ENCODE assay signal across 8 cellular contexts in the genomic region with DNA sequence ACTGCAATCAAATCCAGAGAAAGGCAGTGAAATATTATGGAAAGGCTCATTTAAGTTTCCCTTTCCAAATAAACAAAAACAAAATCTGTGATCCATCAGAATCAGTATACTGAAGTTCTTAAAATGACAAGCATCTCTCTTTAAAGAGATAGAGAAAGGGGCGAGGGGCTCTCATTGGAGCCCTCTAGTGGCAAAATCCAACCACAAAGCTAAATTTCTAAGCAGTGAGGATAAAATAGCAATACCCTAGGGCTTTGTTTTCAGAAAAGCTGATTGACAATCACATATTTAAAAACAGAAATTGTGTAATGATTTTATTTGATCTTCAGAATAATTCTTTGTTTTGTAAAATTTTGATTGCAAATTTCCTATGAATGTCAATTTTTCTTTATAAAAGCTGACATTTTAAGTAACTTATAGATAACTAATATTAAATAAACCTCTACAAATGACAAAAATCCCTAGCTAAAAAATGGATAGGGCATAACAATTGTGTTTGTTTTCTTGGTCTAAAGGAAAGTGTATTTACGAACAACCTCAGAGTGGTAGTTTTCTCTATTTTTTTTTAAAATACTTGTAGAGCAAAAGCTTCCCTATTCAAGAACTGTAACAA.
A peak's percentile ranks its signal among the peaks of the same experiment; 100 is the strongest.
DNase-seq lines count a peak whose midpoint lies in the region; ATAC-seq, FAIRE-seq and TF ChIP-seq lines count a peak whose summit lies in the region.

No MANE protein-coding gene starts in this region.

- no peak for TF ChIP-seq POLR2A in A549 (IDR thresholded peaks at IDR 0.05; ENCODE audit: low read length)

- TF ChIP-seq RAD21 in A549 (conservative IDR thresholded peaks at IDR 0.05 in 1 of 2, IDR thresholded peaks at IDR 0.05 in 1 of 2) (peak; percentile 56 to 57), liver (IDR thresholded peaks at IDR 0.05) (peak; percentile 69 to 70)

- no peak for FAIRE-seq in A549 (lab: Jason Lieb, UNC)

- POLR2A ChIA-PET in A549 (lab: Yijun Ruan, JAX), result interaction anchor here (0.9 kb wide), 1 partner anchor 310 kb away, joined by 3 read pairs; the partner anchor contains the start of gene ZNHIT6
- POLR2A ChIA-PET in HEK293T (lab: Yijun Ruan, JAX), result no interaction called here

- H3K4me3 ChIP-seq in A549 (no peak overlapping the region), liver (ENCODE audit: low read depth in 1 of 3, low read length in 3 of 3) (no peak overlapping the region)

- peak; percentile 47 to 69; a peak in 4 of 6 replicates for ATAC-seq in A549

- H3K27ac ChIP-seq in A549 (no peak overlapping the region), liver (ENCODE audit: low read depth in 1 of 2, low read length in 2 of 2) (no peak overlapping the region)

- TF ChIP-seq EP300 in A549 (IDR thresholded peaks at IDR 0.05), result no peak

- no peak overlapping the region for H3K9ac ChIP-seq in liver (ENCODE audit: low read depth in 1 of 2, low read length in 2 of 2)

- no peaks in the 10 kb centered on the region for H3K27me3 ChIP-seq in liver (ENCODE audit: control insufficient read depth in 4 of 4, insufficient read depth in 4 of 4, low read length in 3 of 4)

- H3K9me3 ChIP-seq in A549, result no peaks in the 10 kb centered on the region
- no peaks in the 10 kb centered on the region for H3K9me3 ChIP-seq in liver (ENCODE audit: control insufficient read depth in 4 of 4, low read length in 3 of 4)

- peak; percentile 68 for TF ChIP-seq CTCF in A549 (IDR thresholded peaks at IDR 0.05)
- peak; percentile 47 for TF ChIP-seq CTCF in liver (IDR thresholded peaks at IDR 0.05; ENCODE audit: low read depth, low read length, missing input control)

- H3K4me1 ChIP-seq in A549 (no peaks in the 10 kb centered on the region), liver (ENCODE audit: control insufficient read depth in 4 of 4, insufficient read depth in 4 of 4, low read length in 3 of 4) (no peaks in the 10 kb centered on the region)

- no peaks in the 10 kb centered on the region for H3K36me3 ChIP-seq in liver (ENCODE audit: control insufficient read depth in 4 of 4, insufficient read depth in 3 of 4, low read depth in 1 of 4, low read length in 3 of 4)

- 12% methylated on average over 2 of the region's 2 CpGs for whole genome bisulfite sequencing in A549 (ENCODE audit: missing lambda C conversion rate)
- WGBS in liver, result 24% methylated on average over 2 of the region's 2 CpGs

- peak; percentile 9 to 20 for DNase-seq in A549 (ENCODE audit: low read depth in 1 of 2, low spot score in 1 of 2)
- DNase-seq in ELF-1 (ENCODE audit: low read depth, low spot score), result peak; percentile 65
- DNase-seq in HEK293T (ENCODE audit: extremely low spot score), result peak; percentile 39
- peak; percentile 27 for DNase-seq in NCI-H1092 treated with DMSO at 0.1 percent for 48 hours (lab: John Stamatoyannopoulos, UW)
- peak; percentile 56 for DNase-seq in astrocyte of the hippocampus (ENCODE audit: low read depth, low spot score)
- no peak for DNase-seq in islet precursor cell
- DNase-seq in GOT3 (lab: John Stamatoyannopoulos, UW), result no peak

- CTCF ChIA-PET in A549 (lab: Yijun Ruan, JAX) (interaction anchor here (0.6 to 2.2 kb wide), 14 partner anchors 9 to 618 kb away, joined by 3 to 9 read pairs (median 4); partner anchors contain the start of gene ZNHIT6), HEK293T (lab: Yijun Ruan, JAX) (interaction anchor here (0.6 to 1.5 kb wide), 6 partner anchors 11 to 251 kb away, joined by 3 to 6 read pairs (median 4); no protein-coding TSS in a partner anchor)

- H3K4me2 ChIP-seq in A549, result no peak overlapping the region

TF ChIP-seq in A549, 52 proteins besides CTCF, POLR2A, EP300 and RAD21:
- TF ChIP-seq SMC3 (IDR thresholded peaks at IDR 0.05) (peak; percentile 71), JUNB (IDR thresholded peaks at IDR 0.05) (no peak), ZSCAN20 (CRISPR knock-in tag; IDR thresholded peaks at IDR 0.05) (no peak)

TF ChIP-seq in HEK293T, 16 proteins besides CTCF, POLR2A, EP300 and RAD21:
- TF ChIP-seq PKNOX1 (IDR thresholded peaks at IDR 0.05), result no peak
- no peak for TF ChIP-seq CTBP1 (IDR thresholded peaks at IDR 0.05; ENCODE audit: borderline replicate concordance)
- TF ChIP-seq TARDBP (IDR thresholded peaks at IDR 0.05), result no peak
- TF ChIP-seq ARNT (IDR thresholded peaks at IDR 0.05), result no peak
- no peak for TF ChIP-seq ELF4 (IDR thresholded peaks at IDR 0.05)
- no peak for TF ChIP-seq NFRKB (IDR thresholded peaks at IDR 0.05)
- no peak for TF ChIP-seq SP1 (IDR thresholded peaks at IDR 0.05)
- TF ChIP-seq SUZ12 (IDR thresholded peaks at IDR 0.05), result no peak
- TF ChIP-seq FOXM1 (IDR thresholded peaks at IDR 0.05; ENCODE audit: borderline replicate concordance), result no peak
- TF ChIP-seq L3MBTL2 (conservative IDR thresholded peaks at IDR 0.05), result no peak
- no peak for TF ChIP-seq HDGF (IDR thresholded peaks at IDR 0.05; ENCODE audit: borderline replicate concordance)
- TF ChIP-seq FOXA1 (IDR thresholded peaks at IDR 0.05), result no peak
- TF ChIP-seq ZNF384 (IDR thresholded peaks at IDR 0.05), result no peak
- TF ChIP-seq FOXK2 (IDR thresholded peaks at IDR 0.05), result no peak
- no peak for TF ChIP-seq BHLHE40 (IDR thresholded peaks at IDR 0.05; ENCODE audit: borderline replicate concordance)
- no peak for TF ChIP-seq LEF1 (IDR thresholded peaks at IDR 0.05; ENCODE audit: borderline replicate concordance)

TF ChIP-seq in liver, 16 proteins besides CTCF, POLR2A, EP300 and RAD21:
- TF ChIP-seq TAF1 (conservative IDR thresholded peaks at IDR 0.05) (no peak), GABPA (IDR thresholded peaks at IDR 0.05 in 1 of 2, conservative IDR thresholded peaks at IDR 0.05 in 1 of 2) (no peak)

Comparison
In these comparisons a context has a peak if more than half of its experiments do, and no peak if none do; other contexts are left out.
1. DNase-seq: peak in A549 (2 of 2), ELF-1 (single experiment), HEK293T (single experiment), NCI-H1092 treated with DMSO at 0.1 percent for 48 hours (single experiment) and astrocyte of the hippocampus (single experiment); none in islet precursor cell (single experiment) and GOT3 (single experiment).